In genomic region chr1:67673468-67674201, GRCh38 we compare ENCODE assay signal across 20 cellular contexts. TPM values are rescaled to one million over a fixed set of nuclear protein-coding genes. Genes with fewer than 3 reads are reported as not detected.
DNase-seq lines count a peak whose midpoint lies in the region; ATAC-seq and TF ChIP-seq lines count a peak whose summit lies in the region.
"Had no signal": no experiment of that assay in that cellular context is flagged by ENCODE, and none has a peak within 500 bp of the region (broad histone marks: within the 10 kb centered on the region; RNA-seq: fewer than 3 reads in every experiment).

No MANE protein-coding gene starts in this region.

- ATAC-seq in T-cell (replicated peaks in 1 of 4), result no peak
- ATAC-seq in HG03565 (IDR thresholded peaks at IDR 0.05; ENCODE audit: unreplicated experiment), result no peak
- ATAC-seq in left ventricle myocardium superior, result no peak
- ATAC-seq: A549 had no signal

- H3K27ac Mint-ChIP-seq in activated naive CD4-positive, alpha-beta T cell treated with anti-CD3 and anti-CD28 coated beads, Interleukin-2, amount 50 U/mL, for 24 hours, result peak overlapping the region; percentile 80
- peak overlapping the region; percentile 51 to 76 for H3K27ac Mint-ChIP-seq in T-cell
- peak overlapping the region in 3 of 5 experiments; percentile 3 to 93 (median 92) for H3K27ac Mint-ChIP-seq in brain

- no peaks in the 10 kb centered on the region for H3K27me3 ChIP-seq in suprapubic skin
- no peaks in the 10 kb centered on the region for H3K27me3 ChIP-seq in ascending aorta
- H3K27me3 ChIP-seq: gastroesophageal sphincter, hepatocyte had no signal

- no peak for TF ChIP-seq EP300 in suprapubic skin (IDR thresholded peaks at IDR 0.05)

- CTCF ChIA-PET in T-cell (lab: Charles Lee), result interaction anchor here (0.6 to 2.5 kb wide), 6 partner anchors 9 to 86 kb away, joined by 3 to 17 read pairs (median 5); partner anchors contain the start of gene GADD45A (in 2 of the 2)

- no peaks in the 10 kb centered on the region for H3K9me3 Mint-ChIP-seq in activated naive CD4-positive, alpha-beta T cell treated with anti-CD3 and anti-CD28 coated beads, Interleukin-2, amount 50 U/mL, for 24 hours
- no peaks in the 10 kb centered on the region for H3K9me3 Mint-ChIP-seq in T-cell
- H3K9me3 Mint-ChIP-seq in brain, result no peaks in the 10 kb centered on the region
- H3K9me3 Mint-ChIP-seq: nephron progenitor cell had no signal

- H3K4me3 Mint-ChIP-seq in activated naive CD4-positive, alpha-beta T cell treated with anti-CD3 and anti-CD28 coated beads, Interleukin-2, amount 50 U/mL, for 24 hours, result no peak overlapping the region
- H3K4me3 Mint-ChIP-seq in T-cell (peak overlapping the region in 1 of 3 donors; percentile 38), brain (no peak overlapping the region)
- H3K4me3 Mint-ChIP-seq: nephron progenitor cell had no signal

- H3K4me1 Mint-ChIP-seq in activated naive CD4-positive, alpha-beta T cell treated with anti-CD3 and anti-CD28 coated beads, Interleukin-2, amount 50 U/mL, for 24 hours, result peaks cover 25% of the 10 kb centered on the region
- H3K4me1 Mint-ChIP-seq in T-cell (peaks cover 20 to 26% (median 23%) of the 10 kb centered on the region in 3 donors), brain (peaks cover 35% of the 10 kb centered on the region)

- POLR2A ChIA-PET in T-cell (lab: Charles Lee), result interaction anchor here (1.7 to 3.0 kb wide), 2 partner anchors 11 to 12 kb away, joined by 18 to 23 read pairs; partner anchors contain the start of gene GADD45A (in 2 of the 2)

- intact Hi-C loops in ascending aorta (cut with DNase I) (no loop called here), left ventricle myocardium superior (cut with micrococcal nuclease) (no loop called here)

- H3K27ac ChIP-seq in suprapubic skin, result peak overlapping the region; percentile 24
- H3K27ac ChIP-seq in ascending aorta, result no peak overlapping the region
- H3K27ac ChIP-seq: A549, hepatocyte had no signal

- 93% methylated on average over 1 of the region's 1 CpG for WGBS in suprapubic skin

- H3K36me3 ChIP-seq in suprapubic skin (no peaks in the 10 kb centered on the region), ascending aorta (no peaks in the 10 kb centered on the region)
- H3K36me3 ChIP-seq: gastroesophageal sphincter had no signal

- H3K36me3 Mint-ChIP-seq in activated naive CD4-positive, alpha-beta T cell treated with anti-CD3 and anti-CD28 coated beads, Interleukin-2, amount 50 U/mL, for 24 hours, result no peaks in the 10 kb centered on the region
- H3K36me3 Mint-ChIP-seq in T-cell (no peaks in the 10 kb centered on the region), brain (no peaks in the 10 kb centered on the region)

- no peaks in the 10 kb centered on the region for H3K9me3 ChIP-seq in suprapubic skin
- no peaks in the 10 kb centered on the region for H3K9me3 ChIP-seq in ascending aorta
- H3K9me3 ChIP-seq: A549, gastroesophageal sphincter, mucosa of descending colon had no signal

- TF ChIP-seq CTCF in brain (conservative IDR thresholded peaks at IDR 0.05) (no peak), suprapubic skin (IDR thresholded peaks at IDR 0.05) (no peak), ascending aorta (IDR thresholded peaks at IDR 0.05) (no peak)

- TF ChIP-seq POLR2A in suprapubic skin (IDR thresholded peaks at IDR 0.05), result no peak

- no peak overlapping the region for H3K4me3 ChIP-seq in suprapubic skin
- no peak overlapping the region for H3K4me3 ChIP-seq in ascending aorta
- H3K4me3 ChIP-seq: A549, gastroesophageal sphincter, hepatocyte, lung, mucosa of descending colon, skin epidermis had no signal

- DNase-seq in activated naive CD4-positive, alpha-beta T cell (lab: John Stamatoyannopoulos, UW), result no peak
- DNase-seq in T-cell (no peak), suprapubic skin (ENCODE audit: low spot score in 2 of 2) (no peak), ascending aorta (ENCODE audit: low spot score in 2 of 2) (no peak), left ventricle myocardium superior (no peak)
- DNase-seq: H7; MV-4-11; NCI-H226; Right ventricle myocardium superior; stimulated activated naive CD4-positive, alpha-beta T cell treated with Interleukin-2 at 50 U/mL for 16 hours had no signal

- H3K27me3 Mint-ChIP-seq in activated naive CD4-positive, alpha-beta T cell treated with anti-CD3 and anti-CD28 coated beads, Interleukin-2, amount 50 U/mL, for 24 hours, result no peaks in the 10 kb centered on the region
- H3K27me3 Mint-ChIP-seq in T-cell (peaks cover 10 to 12% of the 10 kb centered on the region in 2 donors), brain (peaks cover 3% of the 10 kb centered on the region)

- peaks cover 18% of the 10 kb centered on the region for H3K4me1 ChIP-seq in suprapubic skin
- no peaks in the 10 kb centered on the region for H3K4me1 ChIP-seq in ascending aorta
- H3K4me1 ChIP-seq: gastroesophageal sphincter had no signal

RNA-seq across cellular contexts. Expression of gene GADD45A, which starts 11.4 kb away (rescaled TPM):
- total RNA-seq in T-cell (10 to 100 TPM; 16.0 to 85.8 (median 21.9) TPM), suprapubic skin (10 to 100 TPM; 25.4 to 44.6 (median 26.6) TPM), ascending aorta (111 TPM), left ventricle myocardium superior (46.6 TPM)
- 33.2 TPM for polyA plus RNA-seq in brain (ENCODE audit: insufficient read depth, low read depth, low replicate concordance)
